ENCODE assay signal across 8 cellular contexts in the genomic region with DNA sequence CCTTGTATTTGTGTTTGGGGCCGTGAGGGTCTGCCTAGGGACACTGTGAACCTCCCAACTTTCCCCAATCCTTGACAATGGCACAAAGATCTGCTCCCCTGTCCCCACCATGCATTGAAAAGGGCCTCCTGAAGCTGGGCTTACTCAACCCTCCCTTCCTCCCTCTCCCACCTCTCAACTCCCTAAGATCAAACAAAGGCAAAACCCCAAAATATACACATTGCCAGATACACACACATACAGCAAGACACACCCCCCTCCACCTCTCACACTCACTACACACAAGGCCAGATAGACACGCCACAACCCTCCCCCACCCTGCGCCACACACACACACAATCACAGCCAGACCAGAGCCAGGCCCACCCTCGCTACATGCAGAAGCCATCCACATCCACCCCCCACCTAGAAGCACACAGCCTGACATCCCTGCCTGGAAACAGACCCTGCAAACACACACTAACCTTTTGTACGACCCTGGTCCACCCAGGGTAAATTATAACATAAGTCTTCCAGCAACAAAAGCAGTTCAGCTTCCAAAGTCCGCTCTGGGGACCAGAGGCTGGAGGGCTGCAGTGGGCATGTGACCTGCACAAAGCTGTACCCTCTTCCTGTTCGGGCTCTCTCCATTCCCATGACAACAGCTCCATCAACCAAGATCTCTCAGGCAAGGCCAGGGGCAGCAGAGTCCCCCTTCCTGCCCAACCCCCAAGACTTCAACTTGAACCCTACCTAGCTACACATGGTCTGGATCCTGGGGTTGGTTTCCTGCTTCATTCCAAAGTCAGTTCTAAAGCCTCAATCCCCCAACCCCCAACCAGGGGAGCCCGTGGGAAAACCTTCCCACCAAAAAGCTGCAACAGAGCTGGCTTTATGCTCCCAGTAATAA. TPM values are rescaled to one million over a fixed set of nuclear protein-coding genes. Genes with fewer than 3 reads are reported as not detected.
A peak's percentile ranks its signal among the peaks of the same experiment; 100 is the strongest.
DNase-seq lines count a peak whose midpoint lies in the region; ATAC-seq and TF ChIP-seq lines count a peak whose summit lies in the region.

No MANE protein-coding gene starts in this region.

- TSS peak; percentile 4 for BruUV-seq in PC-9 (replicated peaks; lab: Mats Ljungman, UMichigan)

- H3K79me2 ChIP-seq in PC-9 (ENCODE audit: low read depth): peaks cover 89% of the 10 kb centered on the region

- no peak overlapping the region for H3K27ac ChIP-seq in PC-9
- H3K27ac ChIP-seq in prostate gland: peak overlapping the region; percentile 86 to 95
- H3K27ac ChIP-seq in effector memory CD4-positive, alpha-beta T cell (ENCODE audit: insufficient read depth, low read length, poor library complexity, severe bottlenecking): no peak overlapping the region

- H3K4me1 ChIP-seq in ES-I3 (ENCODE audit: insufficient read depth, low read length) (peaks cover 20% of the 10 kb centered on the region), PC-9 (replicated peaks; ENCODE audit: insufficient read depth) (peaks cover 27% of the 10 kb centered on the region), prostate gland (replicated peaks) (peaks cover 32% of the 10 kb centered on the region)
- H3K4me1 ChIP-seq in effector memory CD4-positive, alpha-beta T cell (ENCODE audit: control insufficient read depth, insufficient read depth, low read length, poor library complexity, severe bottlenecking): peaks cover 42% of the 10 kb centered on the region

- CTCF ChIA-PET in PC-9 (lab: Charles Lee): interaction anchor here (0.7 kb wide), 1 partner anchor 61 kb away, joined by 3 read pairs; no protein-coding TSS in a partner anchor

- H3F3A ChIP-seq in PC-9 (ENCODE audit: insufficient read depth, low read depth): peaks cover 36% of the 10 kb centered on the region

- TF ChIP-seq CTCF in PC-9 (conservative IDR thresholded peaks at IDR 0.05): no peak
- no peak for TF ChIP-seq CTCF in epithelial cell of proximal tubule (conservative IDR thresholded peaks at IDR 0.05; ENCODE audit: low read depth, low read length)
- no peak for TF ChIP-seq CTCF in prostate gland (IDR thresholded peaks at IDR 0.05)

- peaks cover 45% of the 10 kb centered on the region for H4K20me1 ChIP-seq in PC-9 (ENCODE audit: insufficient read depth)

- intact Hi-C loops in PC-9 (cut with micrococcal nuclease; ENCODE audit: unreplicated experiment) (no loop called here), prostate gland (cut with DNase I) (loop anchor here (10.0 kb wide), 1 partner anchor 409 kb away; the partner anchor contains the start of gene PLXDC1), posterior vena cava (cut with DNase I) (no loop called here)

- H3K9ac ChIP-seq in ES-I3 (ENCODE audit: low read depth, low read length): peak overlapping the region; percentile 88

- H3K27me3 ChIP-seq in PC-9 (ENCODE audit: insufficient read depth, low read depth) (no peaks in the 10 kb centered on the region), prostate gland (replicated peaks; ENCODE audit: insufficient read depth) (no peaks in the 10 kb centered on the region)
- peaks cover 34% of the 10 kb centered on the region for H3K27me3 ChIP-seq in effector memory CD4-positive, alpha-beta T cell (replicated peaks; ENCODE audit: control insufficient read depth, insufficient read depth, low read length, poor library complexity, severe bottlenecking)

- POLR2A ChIA-PET in PC-9 (lab: Charles Lee; ENCODE audit: unreplicated experiment): no interaction called here

- H3K9me3 ChIP-seq in ES-I3 (ENCODE audit: control insufficient read depth, insufficient read depth, low read length): no peaks in the 10 kb centered on the region
- H3K9me3 ChIP-seq in PC-9 (ENCODE audit: insufficient read depth, low read depth): no peaks in the 10 kb centered on the region
- H3K9me3 ChIP-seq in prostate gland: no peaks in the 10 kb centered on the region
- H3K9me3 ChIP-seq in effector memory CD4-positive, alpha-beta T cell (ENCODE audit: control insufficient read depth, low read length): no peaks in the 10 kb centered on the region

- no peaks in the 10 kb centered on the region for H3K36me3 ChIP-seq in ES-I3 (ENCODE audit: insufficient read depth, low read length)
- H3K36me3 ChIP-seq in PC-9 (ENCODE audit: low read depth): no peaks in the 10 kb centered on the region
- H3K36me3 ChIP-seq in prostate gland: no peaks in the 10 kb centered on the region
- no peaks in the 10 kb centered on the region for H3K36me3 ChIP-seq in effector memory CD4-positive, alpha-beta T cell (ENCODE audit: control insufficient read depth, insufficient read depth, low read length)

- no peaks in the 10 kb centered on the region for H3K9me2 ChIP-seq in PC-9 (ENCODE audit: insufficient read depth)

- ATAC-seq in GM19324 (IDR thresholded peaks at IDR 0.05; ENCODE audit: low FRiP score, unreplicated experiment) (no peak), GM18909 (IDR thresholded peaks at IDR 0.05; ENCODE audit: poor library complexity, unreplicated experiment) (no peak)

- H2AFZ ChIP-seq in PC-9: no peak overlapping the region

- peak overlapping the region; percentile 86 for H3K4me2 ChIP-seq in PC-9

- 44% methylated on average over 8 of the region's 8 CpGs for WGBS in prostate gland

- DNase-seq in PC-9: no peak
- DNase-seq in epithelial cell of proximal tubule (ENCODE audit: low read depth): no peak
- DNase-seq in prostate gland (ENCODE audit: low spot score): no peak
- DNase-seq in posterior vena cava (ENCODE audit: low spot score): no peak
- DNase-seq in effector memory CD4-positive, alpha-beta T cell: no peak

- no peak for TF ChIP-seq POLR2A in prostate gland (IDR thresholded peaks at IDR 0.05)

- peak overlapping the region; percentile 98 for H3K4me3 ChIP-seq in PC-9
- H3K4me3 ChIP-seq in epithelial cell of proximal tubule (ENCODE audit: low read depth, low read length): peak overlapping the region; percentile 99
- H3K4me3 ChIP-seq in prostate gland: peak overlapping the region; percentile 89 to 99
- H3K4me3 ChIP-seq in effector memory CD4-positive, alpha-beta T cell (ENCODE audit: insufficient read depth, low read depth, low read length, poor library complexity, severe bottlenecking): no peak overlapping the region

RNA-seq across cellular contexts. Expression of gene PCGF2, which starts 1.9 kb away (rescaled TPM):
- 26.9 and 43.3 TPM in 2 replicates for total RNA-seq in PC-9 (2021)
- 6.1 and 7.6 TPM in 2 replicates for total RNA-seq in epithelial cell of proximal tubule
- 10 to 100 TPM; 17.1 to 17.8 TPM for total RNA-seq in prostate gland
- 10 to 100 TPM; 51.3 to 53.9 TPM for total RNA-seq in posterior vena cava

RNA-seq across cellular contexts. Expression of gene PSMB3, which starts 6.3 kb away (rescaled TPM):
- total RNA-seq in PC-9 (2021) (262 and 278 TPM in 2 replicates), epithelial cell of proximal tubule (311 and 436 TPM in 2 replicates), prostate gland (100 to 1,000 TPM; 116 to 192 TPM), posterior vena cava (100 to 1,000 TPM; 133 to 137 TPM)

RNA-seq across cellular contexts. Expression of gene CISD3, which starts 16.1 kb away (rescaled TPM):
- total RNA-seq in PC-9 (2021): 36.6 and 38.1 TPM in 2 replicates
- total RNA-seq in epithelial cell of proximal tubule: 9.4 and 19.3 TPM in 2 replicates
- total RNA-seq in prostate gland: 10 to 100 TPM; 17.1 to 17.8 TPM
- total RNA-seq in posterior vena cava: 10 to 100 TPM; 24.7 to 27.4 TPM

RNA-seq across cellular contexts. Expression of gene MLLT6, which starts 41.2 kb away (rescaled TPM):
- total RNA-seq in PC-9 (2021): 113 and 127 TPM in 2 replicates
- total RNA-seq in epithelial cell of proximal tubule: 25.0 and 34.2 TPM in 2 replicates
- total RNA-seq in prostate gland: 100 to 1,000 TPM in 1 of 2 donors, 10 to 100 TPM in 1; 69.1 to 142 TPM
- 10 to 100 TPM; 79.7 to 82.4 TPM for total RNA-seq in posterior vena cava

RNA-seq across cellular contexts. Expression of gene PIP4K2B, which starts 53.1 kb away (rescaled TPM):
- total RNA-seq in PC-9 (2021) (40.6 and 47.4 TPM in 2 replicates), epithelial cell of proximal tubule (20.9 and 39.0 TPM in 2 replicates), prostate gland (10 to 100 TPM; 46.2 to 65.2 TPM), posterior vena cava (10 to 100 TPM; 38.7 to 45.7 TPM)

Comparison
In these comparisons a context has a peak if more than half of its experiments do, and no peak if none do; other contexts are left out.
1. H3K27ac ChIP-seq: peak in prostate gland (2 of 2); none in PC-9 (single experiment) and effector memory CD4-positive, alpha-beta T cell (single experiment).